Comparison of ENCODE assay signal across 2 cellular contexts in genomic region chr16:20084624-20085226, GRCh38.
A peak's percentile ranks its signal among the peaks of the same experiment; 100 is the strongest.
TF ChIP-seq lines count a peak whose summit lies in the region.

No MANE protein-coding gene starts in this region.

TF ChIP-seq in A549, 52 proteins besides CTCF, POLR2A, EP300 and RAD21:
- TF ChIP-seq FOSL2 (IDR thresholded peaks at IDR 0.05) (no peak), FOSL2 (CRISPR knock-in tag; IDR thresholded peaks at IDR 0.05) (peak; percentile 41; the same call in 1 of the 2 replicates), CHD2 (IDR thresholded peaks at IDR 0.05; ENCODE audit: low read length, partially characterized antibody) (no peak), FOXS1 (CRISPR knock-in tag; IDR thresholded peaks at IDR 0.05) (no peak)

TF ChIP-seq in GM12878, 131 proteins besides CTCF, POLR2A, EP300 and RAD21:
- TF ChIP-seq ZNF274 (IDR thresholded peaks at IDR 0.05; ENCODE audit: insufficient read depth, insufficient read length) = no peak
- TF ChIP-seq BACH1 (IDR thresholded peaks at IDR 0.05; ENCODE audit: borderline replicate concordance) = peak; percentile 39; the same call in 1 of the 2 replicates
TF ChIP-seq in GM12878: peak in this region for 1.
